ENCODE assay signal across 12 cellular contexts in genomic region chr22:38347944-38348750, GRCh38. TPM values are rescaled to one million over a fixed set of nuclear protein-coding genes. Genes with fewer than 3 reads are reported as not detected.
DNase-seq lines count a peak whose midpoint lies in the region; ATAC-seq, FAIRE-seq and TF ChIP-seq lines count a peak whose summit lies in the region.
"Had no signal": no experiment of that assay in that cellular context is flagged by ENCODE, and none has a peak within 500 bp of the region (broad histone marks: within the 10 kb centered on the region; RNA-seq: fewer than 3 reads in every experiment).

No MANE protein-coding gene starts in this region.

- TF ChIP-seq CTCF in AG10803 (conservative IDR thresholded peaks at IDR 0.05; ENCODE audit: low read length) (no peak), adrenal gland (IDR thresholded peaks at IDR 0.05) (no peak), right lobe of liver (IDR thresholded peaks at IDR 0.05) (no peak), left lung (IDR thresholded peaks at IDR 0.05) (no peak), SK-N-SH (IDR thresholded peaks at IDR 0.05) (no peak)

- WGBS in adrenal gland, 4 donors, result 65 to 73% (median 67%) methylated on average over 10 to 14 of the region's 14 CpGs
- WGBS in right lobe of liver (ENCODE audit: insufficient coverage, low coverage, low lambda C conversion rate, missing lambda C conversion rate), result 68% methylated on average over 7 of the region's 14 CpGs
- 75% methylated on average over 8 of the region's 14 CpGs for WGBS in SK-N-SH (ENCODE audit: low lambda C conversion rate)

- ATAC-seq in right lobe of liver, result peak in 3 of 4 donors; percentile 12 to 19 (median 13)
- no peak for ATAC-seq in left lung
- ATAC-seq in HG02852 (IDR thresholded peaks at IDR 0.05; ENCODE audit: unreplicated experiment), result no peak
- no peak for ATAC-seq in HG02571 (IDR thresholded peaks at IDR 0.05; ENCODE audit: unreplicated experiment)
- ATAC-seq: T-cell had no signal

- H4K20me1 ChIP-seq in SK-N-SH (ENCODE audit: insufficient read depth), result no peaks in the 10 kb centered on the region

- H3K9me2 ChIP-seq in SK-N-SH, result no peaks in the 10 kb centered on the region

- H3K27me3 ChIP-seq in adrenal gland (no peaks in the 10 kb centered on the region), right lobe of liver (no peaks in the 10 kb centered on the region), left lung (peaks cover 0 to 25% of the 10 kb centered on the region in 2 donors), SK-N-SH (ENCODE audit: insufficient read depth) (no peaks in the 10 kb centered on the region)
- H3K27me3 ChIP-seq: ovary had no signal

- intact Hi-C loops in adrenal gland (cut with DNase I) (no loop called here), right lobe of liver (cut with DNase I) (loop anchor here (10.0 kb wide), 2 partner anchors 83 to 283 kb away; no protein-coding TSS in a partner anchor), left lung (cut with DNase I) (no loop called here)

- H2AFZ ChIP-seq in SK-N-SH (ENCODE audit: low read depth), result no peak overlapping the region

- H3K4me3 ChIP-seq in AG10803 (ENCODE audit: low read length) (no peak overlapping the region), adrenal gland (no peak overlapping the region), right lobe of liver (no peak overlapping the region), left lung (no peak overlapping the region), SK-N-SH (ENCODE audit: low read depth in 2 of 2, low read length in 1 of 2) (no peak overlapping the region)
- H3K4me3 ChIP-seq: ovary had no signal

- POLR2A ChIA-PET in SK-N-SH (lab: Yijun Ruan, JAX), result no interaction called here

- no peaks in the 10 kb centered on the region for H3K79me2 ChIP-seq in SK-N-SH (ENCODE audit: insufficient read depth)

- no peak overlapping the region for H3K27ac ChIP-seq in adrenal gland
- no peak overlapping the region for H3K27ac ChIP-seq in right lobe of liver
- no peak overlapping the region for H3K27ac ChIP-seq in left lung
- no peak overlapping the region for H3K27ac ChIP-seq in SK-N-SH (ENCODE audit: low read depth in 2 of 2, low read length in 1 of 2)
- H3K27ac ChIP-seq: ovary had no signal

- no peak overlapping the region for H3K4me2 ChIP-seq in SK-N-SH

- CTCF ChIA-PET in SK-N-SH (lab: Yijun Ruan, JAX), result interaction anchor here (1.6 kb wide), 1 partner anchor 224 kb away, joined by 4 read pairs; no protein-coding TSS in a partner anchor

- TF ChIP-seq POLR2A in H54 (IDR thresholded peaks at IDR 0.05; ENCODE audit: low read depth, low read length) (no peak), adrenal gland (IDR thresholded peaks at IDR 0.05) (no peak), right lobe of liver (IDR thresholded peaks at IDR 0.05) (no peak)

- no peaks in the 10 kb centered on the region for H3F3A ChIP-seq in SK-N-SH (replicated peaks; ENCODE audit: insufficient read depth)

- FAIRE-seq in H54 (lab: Jason Lieb, UNC), result peak; percentile 41

- TF ChIP-seq RAD21 in SK-N-SH (IDR thresholded peaks at IDR 0.05; ENCODE audit: low read length), result no peak

- no peaks in the 10 kb centered on the region for H3K9me3 ChIP-seq in adrenal gland (replicated peaks in 1 of 3)
- no peaks in the 10 kb centered on the region for H3K9me3 ChIP-seq in right lobe of liver
- no peaks in the 10 kb centered on the region for H3K9me3 ChIP-seq in left lung
- no peaks in the 10 kb centered on the region for H3K9me3 ChIP-seq in SK-N-SH
- H3K9me3 ChIP-seq: ovary had no signal

- no peak for TF ChIP-seq EP300 in SK-N-SH (IDR thresholded peaks at IDR 0.05; ENCODE audit: borderline replicate concordance in 1 of 2, low read depth in 1 of 2, low read length in 1 of 2)

- H3K9ac ChIP-seq in SK-N-SH, result no peak overlapping the region

- DNase-seq in AG10803 (ENCODE audit: low read depth) (peak; percentile 14), H54 (ENCODE audit: insufficient read length, low spot score) (peak; percentile 43), adrenal gland (peak in 5 of 7 donors; percentile 11 to 49 (median 22)), right lobe of liver (peak in 1 of 3 donors; percentile 33), left lung (no peak), SK-N-SH (no peak)
- DNase-seq: activated gamma-delta T cell, NCI-H2171 had no signal

- peaks cover 0 to 2% of the 10 kb centered on the region in 2 donors for H3K4me1 ChIP-seq in adrenal gland (replicated peaks in 1 of 2)
- H3K4me1 ChIP-seq in right lobe of liver, result no peaks in the 10 kb centered on the region
- peaks cover 0 to 2% of the 10 kb centered on the region in 2 donors for H3K4me1 ChIP-seq in left lung
- no peaks in the 10 kb centered on the region for H3K4me1 ChIP-seq in SK-N-SH (ENCODE audit: control insufficient read depth in 1 of 2, insufficient read depth in 2 of 2, low read depth in 1 of 2, low read length in 1 of 2)

- no peaks in the 10 kb centered on the region for H3K36me3 ChIP-seq in adrenal gland (replicated peaks in 1 of 2)
- no peaks in the 10 kb centered on the region for H3K36me3 ChIP-seq in right lobe of liver
- H3K36me3 ChIP-seq in left lung, result peaks cover 0 to 8% of the 10 kb centered on the region in 2 donors
- H3K36me3 ChIP-seq in SK-N-SH (replicated peaks in 1 of 2; ENCODE audit: control insufficient read depth in 1 of 2, insufficient read depth in 2 of 2, low read length in 1 of 2), result no peaks in the 10 kb centered on the region
- H3K36me3 ChIP-seq: ovary had no signal

TF ChIP-seq in SK-N-SH, 30 proteins besides CTCF, POLR2A, EP300 and RAD21:
- TF ChIP-seq FOXJ3 (CRISPR knock-in tag; IDR thresholded peaks at IDR 0.05) (no peak), POLR2AphosphoS5 (IDR thresholded peaks at IDR 0.05; ENCODE audit: low read depth, low read length) (no peak), GABPA (IDR thresholded peaks at IDR 0.05; ENCODE audit: low read depth) (no peak), NRF1 (IDR thresholded peaks at IDR 0.05; ENCODE audit: low read depth, low read length) (no peak), TAF1 (IDR thresholded peaks at IDR 0.05; ENCODE audit: borderline replicate concordance, low read depth, low read length) (no peak), ZBTB33 (IDR thresholded peaks at IDR 0.05; ENCODE audit: borderline replicate concordance, low read depth) (no peak), TEAD4 (IDR thresholded peaks at IDR 0.05; ENCODE audit: borderline replicate concordance, insufficient read depth) (no peak), IRF3 (IDR thresholded peaks at IDR 0.05; ENCODE audit: low read depth, low read length) (no peak), MXI1 (IDR thresholded peaks at IDR 0.05; ENCODE audit: low read depth, low read length) (no peak)

RNA-seq across cellular contexts. Expression of gene CSNK1E, which starts 30.9 kb away (rescaled TPM):
- 100 to 1,000 TPM in 1 of 8 donors, 10 to 100 TPM in 7; 28.4 to 112 (median 73.7) TPM for total RNA-seq in adrenal gland
- polyA plus RNA-seq in adrenal gland, result 100 to 1,000 TPM in 1 of 3 donors, 10 to 100 TPM in 2; 49.1 to 142 (median 85.2) TPM
- 10 to 100 TPM; 19.9 to 41.8 (median 27.4) TPM for total RNA-seq in right lobe of liver
- total RNA-seq in left lung, result 100 to 1,000 TPM in 1 of 2 donors, 10 to 100 TPM in 1; 95.3 to 123 TPM
- 126 and 130 TPM in 2 replicates for polyA plus RNA-seq in SK-N-SH (2012; rRNA removed)
- polyA plus RNA-seq in SK-N-SH (2012; cell fraction: cytosol; rRNA removed), result 57.8 and 84.5 TPM in 2 replicates
- 236 and 305 TPM in 2 replicates for polyA plus RNA-seq in SK-N-SH (2012; cell fraction: nucleus; rRNA removed)

Comparison
In these comparisons a context has a peak if more than half of its experiments do, and no peak if none do; other contexts are left out.
1. DNase-seq: peak in AG10803 (single experiment), H54 (single experiment) and adrenal gland (5 of 7); none in left lung (0 of 2) and SK-N-SH (single experiment).
2. ATAC-seq: peak in right lobe of liver (3 of 4); none in left lung (single experiment), HG02852 (single experiment) and HG02571 (single experiment).
3. intact Hi-C loops: an anchor here in right lobe of liver (10.0 kb wide); none called in adrenal gland and left lung.